Comparison of ENCODE assay signal across 16 cellular contexts in the genomic region with DNA sequence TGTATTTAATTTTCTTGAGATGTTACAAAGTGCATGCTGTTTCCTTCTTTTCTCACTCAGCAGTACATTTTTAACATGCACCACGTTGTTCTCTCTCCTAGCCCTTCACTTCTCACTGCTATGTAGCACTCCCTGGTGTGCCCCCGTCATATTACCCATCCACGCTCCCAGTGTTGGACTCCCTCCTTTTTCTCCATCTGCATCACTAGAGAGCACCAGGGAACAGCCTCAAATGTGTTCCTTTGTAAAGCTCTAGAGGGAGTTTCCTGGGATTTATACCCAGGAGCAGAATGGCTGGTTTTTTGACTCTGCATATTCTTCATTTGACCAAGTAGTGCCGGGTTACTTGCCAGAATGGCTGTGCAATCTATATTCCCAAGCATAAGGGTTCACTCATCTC.
"Had no signal": no experiment of that assay in that cellular context is flagged by ENCODE, and none has a peak within 500 bp of the region (broad histone marks: within the 10 kb centered on the region; RNA-seq: fewer than 3 reads in every experiment).

No MANE protein-coding gene starts in this region.

- DNase-seq: activated CD4-positive, alpha-beta T cell treated with anti-CD3 and anti-CD28 coated beads, Interleukin-2, amount 50 U/mL, for 4 hours; activated CD4-positive, CD25-positive, alpha-beta regulatory T cell treated with anti-CD3 and anti-CD28 coated beads, Interleukin-2, amount 50 U/mL, for 72 hours; activated effector memory CD4-positive, alpha-beta T cell treated with Interleukin-2 at 50 U/mL for 16 hours; activated T-cell treated with anti-CD3 and anti-CD28 coated beads, Interleukin-2, amount 50 U/mL, for 24 hours; caudate nucleus; effector CD8-positive, alpha-beta T cell; erythroblast; mammary epithelial cell; pancreas; thyroid gland; uterus had no signal

- H3K4me1 ChIP-seq: pancreas, thyroid gland, uterus had no signal

- H3K36me3 Mint-ChIP-seq: activated naive CD4-positive, alpha-beta T cell treated with anti-CD3 and anti-CD28 coated beads, Interleukin-2, amount 50 U/mL, for 24 hours had no signal

- H3K27ac Mint-ChIP-seq: activated naive CD4-positive, alpha-beta T cell treated with anti-CD3 and anti-CD28 coated beads, Interleukin-2, amount 50 U/mL, for 24 hours; activated T-cell treated with anti-CD3 and anti-CD28 coated beads, Interleukin-2, amount 50 U/mL, for 24 hours had no signal

- H3K9me3 Mint-ChIP-seq: activated naive CD4-positive, alpha-beta T cell treated with anti-CD3 and anti-CD28 coated beads, Interleukin-2, amount 50 U/mL, for 24 hours; activated T-cell treated with anti-CD3 and anti-CD28 coated beads, Interleukin-2, amount 50 U/mL, for 24 hours; neural crest cell had no signal

- H3K9me3 ChIP-seq: pancreas, thyroid gland, uterus had no signal

- H3K27ac ChIP-seq: coronary artery, pancreas, skin epidermis, thyroid gland, uterus had no signal

- H3K27me3 ChIP-seq: pancreas, thyroid gland, uterus had no signal

- FAIRE-seq: pancreas had no signal

- H3K36me3 ChIP-seq: pancreas, thyroid gland, uterus had no signal

- H3K4me3 ChIP-seq: coronary artery, pancreas, skin epidermis, thyroid gland, uterus had no signal

- ATAC-seq: left lobe of liver had no signal

- H3K4me1 Mint-ChIP-seq: activated naive CD4-positive, alpha-beta T cell treated with anti-CD3 and anti-CD28 coated beads, Interleukin-2, amount 50 U/mL, for 24 hours had no signal

- H3K4me3 Mint-ChIP-seq: activated naive CD4-positive, alpha-beta T cell treated with anti-CD3 and anti-CD28 coated beads, Interleukin-2, amount 50 U/mL, for 24 hours; activated T-cell treated with anti-CD3 and anti-CD28 coated beads, Interleukin-2, amount 50 U/mL, for 24 hours; neural crest cell had no signal
